Comparison of ENCODE assay signal across 14 cellular contexts in the genomic region with DNA sequence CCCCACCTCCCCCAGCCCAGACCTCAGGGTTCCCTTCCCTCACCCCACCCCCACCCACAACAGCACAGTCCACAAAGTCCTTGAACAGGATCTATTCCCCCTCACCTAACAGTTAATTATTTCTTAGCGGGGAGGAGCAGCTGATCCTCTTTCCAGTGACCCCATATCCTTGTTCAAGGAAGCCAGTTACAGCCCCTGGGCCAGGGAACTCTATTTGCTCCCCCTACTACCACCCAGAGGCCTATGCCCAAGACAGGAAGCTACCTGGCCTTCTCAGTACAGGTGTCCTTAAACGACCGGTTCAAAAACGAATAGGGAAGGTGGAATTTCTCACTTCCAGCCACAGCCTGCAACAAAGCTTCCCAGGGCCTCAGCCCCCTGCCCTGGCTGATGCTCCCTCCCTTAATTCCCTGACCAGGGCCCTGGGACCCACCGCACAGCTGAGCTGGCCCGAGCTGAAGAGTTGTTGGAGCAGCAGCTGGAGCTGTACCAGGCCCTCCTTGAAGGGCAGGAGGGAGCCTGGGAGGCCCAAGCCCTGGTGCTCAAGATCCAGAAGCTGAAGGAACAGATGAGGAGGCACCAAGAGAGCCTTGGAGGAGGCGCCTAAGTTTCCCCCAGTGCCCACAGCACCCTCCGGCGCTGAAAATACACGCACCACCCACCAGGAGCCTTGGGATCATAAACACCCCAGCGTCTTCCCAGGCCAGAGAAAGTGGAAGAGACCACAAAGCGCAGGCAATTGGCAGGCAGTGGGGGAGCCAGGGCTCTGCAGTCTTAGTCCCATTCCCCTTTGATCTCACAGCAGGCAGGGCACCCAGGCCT. TPM values are rescaled to one million over a fixed set of nuclear protein-coding genes. Genes with fewer than 3 reads are reported as not detected.
DNase-seq lines count a peak whose midpoint lies in the region; ATAC-seq and TF ChIP-seq lines count a peak whose summit lies in the region.
"Had no signal": no experiment of that assay in that cellular context is flagged by ENCODE, and none has a peak within 500 bp of the region (broad histone marks: within the 10 kb centered on the region; RNA-seq: fewer than 3 reads in every experiment).

No MANE protein-coding gene starts in this region.

- H3K9me3 Mint-ChIP-seq in activated T-cell treated with anti-CD3 and anti-CD28 coated beads, Interleukin-2, amount 50 U/mL, for 4 hours, result no peaks in the 10 kb centered on the region
- H3K9me3 Mint-ChIP-seq in effector memory CD8-positive, alpha-beta T cell, result no peaks in the 10 kb centered on the region
- no peaks in the 10 kb centered on the region for H3K9me3 Mint-ChIP-seq in progenitor cell of endocrine pancreas (ENCODE audit: low read depth)
- H3K9me3 Mint-ChIP-seq: IgD-negative memory B cell; natural killer cell treated with Interleukin-12 subunit alpha and Interleukin-12 subunit beta and Interleukin-15 and Interleukin-18, amount 100 ng/mL, for 72 hours had no signal

- no peak for TF ChIP-seq CTCF in progenitor cell of endocrine pancreas (IDR thresholded peaks at IDR 0.05; ENCODE audit: unreplicated experiment)

- peaks cover 33% of the 10 kb centered on the region for H3K36me3 Mint-ChIP-seq in activated T-cell treated with anti-CD3 and anti-CD28 coated beads, Interleukin-2, amount 50 U/mL, for 4 hours (ENCODE audit: insufficient read depth)
- peaks cover 57% of the 10 kb centered on the region for H3K36me3 Mint-ChIP-seq in effector memory CD8-positive, alpha-beta T cell (ENCODE audit: insufficient read depth)
- peaks cover 18% of the 10 kb centered on the region for H3K36me3 Mint-ChIP-seq in progenitor cell of endocrine pancreas (ENCODE audit: insufficient read depth)
- H3K36me3 Mint-ChIP-seq: IgD-negative memory B cell had no signal

- H3K4me1 Mint-ChIP-seq in activated T-cell treated with anti-CD3 and anti-CD28 coated beads, Interleukin-2, amount 50 U/mL, for 4 hours (ENCODE audit: low read depth), result peaks cover 13% of the 10 kb centered on the region
- peaks cover 14 to 26% of the 10 kb centered on the region in 2 donors for H3K4me1 Mint-ChIP-seq in effector memory CD8-positive, alpha-beta T cell (ENCODE audit: low read depth in 2 of 2)
- H3K4me1 Mint-ChIP-seq in progenitor cell of endocrine pancreas (ENCODE audit: low read depth), result peaks cover 8% of the 10 kb centered on the region

- H3K4me3 Mint-ChIP-seq in activated T-cell treated with anti-CD3 and anti-CD28 coated beads, Interleukin-2, amount 50 U/mL, for 4 hours, result no peak overlapping the region
- no peak overlapping the region for H3K4me3 Mint-ChIP-seq in effector memory CD8-positive, alpha-beta T cell
- no peak overlapping the region for H3K4me3 Mint-ChIP-seq in progenitor cell of endocrine pancreas (ENCODE audit: low read depth)
- H3K4me3 Mint-ChIP-seq: IgD-negative memory B cell; natural killer cell treated with Interleukin-12 subunit alpha and Interleukin-12 subunit beta and Interleukin-15 and Interleukin-18, amount 100 ng/mL, for 72 hours had no signal

- peak overlapping the region; percentile 84 to 85 for H3K27ac Mint-ChIP-seq in effector memory CD8-positive, alpha-beta T cell
- peak overlapping the region; percentile 49 for H3K27ac Mint-ChIP-seq in progenitor cell of endocrine pancreas
- H3K27ac Mint-ChIP-seq: natural killer cell treated with Interleukin-12 subunit alpha and Interleukin-12 subunit beta and Interleukin-15 and Interleukin-18, amount 100 ng/mL, for 72 hours had no signal

- H3K27me3 Mint-ChIP-seq in activated T-cell treated with anti-CD3 and anti-CD28 coated beads, Interleukin-2, amount 50 U/mL, for 4 hours (ENCODE audit: low read depth), result no peaks in the 10 kb centered on the region
- H3K27me3 Mint-ChIP-seq in effector memory CD8-positive, alpha-beta T cell, result no peaks in the 10 kb centered on the region
- H3K27me3 Mint-ChIP-seq in progenitor cell of endocrine pancreas, result no peaks in the 10 kb centered on the region
- H3K27me3 Mint-ChIP-seq: IgD-negative memory B cell; natural killer cell treated with Interleukin-12 subunit alpha and Interleukin-12 subunit beta and Interleukin-15 and Interleukin-18, amount 100 ng/mL, for 72 hours had no signal

- peak; percentile 7 to 13 for ATAC-seq in activated T-cell treated with anti-CD3 and anti-CD28 coated beads, Interleukin-2, amount 50 U/mL, for 4 hours
- peak; percentile 16 for ATAC-seq in effector memory CD8-positive, alpha-beta T cell (replicated peaks)
- ATAC-seq in HG02588 (IDR thresholded peaks at IDR 0.05; ENCODE audit: unreplicated experiment) (no peak), GM21367 (IDR thresholded peaks at IDR 0.05; ENCODE audit: unreplicated experiment) (no peak)

- DNase-seq in activated T-cell treated with anti-CD3 and anti-CD28 coated beads, Interleukin-2, amount 50 U/mL, for 4 hours, result no peak
- no peak for DNase-seq in activated T-cell treated with anti-CD3 and anti-CD28 coated beads, Interleukin-2, amount 50 U/mL, for 1 hour
- DNase-seq in NCI-H69 (lab: John Stamatoyannopoulos, UW) (peak; percentile 20), progenitor cell of endocrine pancreas (ENCODE audit: low spot score, unreplicated experiment) (no peak), C1 segment of cervical spinal cord (lab: John Stamatoyannopoulos, UW) (no peak)
- no peak for DNase-seq in effector memory CD8-positive, alpha-beta T cell
- DNase-seq: NCI-H187 treated with DMSO at 0.1 percent for 48 hours; Peyer's patch; stimulated activated CD4-positive, alpha-beta T cell treated with anti-CD3 and anti-CD28 coated beads, Interleukin-12 subunit alpha, Interleukin-12 subunit beta, amount 100 ng/mL, for 4 hours; stimulated activated CD8-positive, alpha-beta memory T cell treated with anti-CD3 and anti-CD28 coated beads, Interleukin-4, amount 100 ng/mL, for 48 hours had no signal

RNA-seq across cellular contexts. Expression of gene MCCD1, which starts 0.8 kb away (rescaled TPM):
- not detected for total RNA-seq in activated T-cell treated with anti-CD3 and anti-CD28 coated beads, Interleukin-2, amount 50 U/mL, for 4 hours
- not detected in 2 replicates for total RNA-seq in progenitor cell of endocrine pancreas
- total RNA-seq: natural killer cell treated with Interleukin-12 subunit alpha and Interleukin-12 subunit beta and Interleukin-15 and Interleukin-18, amount 100 ng/mL, for 72 hours; Peyer's patch had no signal

RNA-seq across cellular contexts. Expression of gene DDX39B, which starts 12.3 kb away (rescaled TPM):
- total RNA-seq in activated T-cell treated with anti-CD3 and anti-CD28 coated beads, Interleukin-2, amount 50 U/mL, for 4 hours, result 100 to 1,000 TPM; 644 to 667 (median 666) TPM
- total RNA-seq in progenitor cell of endocrine pancreas, result 766 and 810 TPM in 2 replicates

RNA-seq across cellular contexts. Expression of gene ATP6V1G2, which starts 16.9 kb away (rescaled TPM):
- under 1 TPM; 0.38 to 0.84 (median 0.58) TPM for total RNA-seq in activated T-cell treated with anti-CD3 and anti-CD28 coated beads, Interleukin-2, amount 50 U/mL, for 4 hours
- 1.5 TPM in 2 replicates for total RNA-seq in progenitor cell of endocrine pancreas
- total RNA-seq: Peyer's patch had no signal

RNA-seq across cellular contexts. Expression of gene NFKBIL1, which starts 17.9 kb away (rescaled TPM):
- total RNA-seq in activated T-cell treated with anti-CD3 and anti-CD28 coated beads, Interleukin-2, amount 50 U/mL, for 4 hours, result 10 to 100 TPM in 2 of 3 donors, 1 to 10 TPM in 1; 9.3 to 12.8 (median 12.7) TPM
- total RNA-seq in progenitor cell of endocrine pancreas, result 26.4 and 28.7 TPM in 2 replicates

RNA-seq across cellular contexts. Expression of gene MICB, which starts 31.6 kb away (rescaled TPM):
- total RNA-seq in activated T-cell treated with anti-CD3 and anti-CD28 coated beads, Interleukin-2, amount 50 U/mL, for 4 hours, result 10 to 100 TPM; 11.3 to 14.9 (median 12.5) TPM
- 0.43 and 0.95 TPM in 2 replicates for total RNA-seq in progenitor cell of endocrine pancreas

Comparison
In these comparisons a context has a peak if more than half of its experiments do, and no peak if none do; other contexts are left out.
1. ATAC-seq: peak in activated T-cell treated with anti-CD3 and anti-CD28 coated beads, Interleukin-2, amount 50 U/mL, for 4 hours (2 of 2) and effector memory CD8-positive, alpha-beta T cell (single experiment); none in HG02588 (single experiment) and GM21367 (single experiment).